9 cellular contexts compared by ENCODE assay signal in genomic region chrX:23785564-23785963, GRCh38. TPM values are rescaled to one million over a fixed set of nuclear protein-coding genes. Genes with fewer than 3 reads are reported as not detected.
DNase-seq lines count a peak whose midpoint lies in the region; ATAC-seq, FAIRE-seq and TF ChIP-seq lines count a peak whose summit lies in the region.
"Had no signal": no experiment of that assay in that cellular context is flagged by ENCODE, and none has a peak within 500 bp of the region (broad histone marks: within the 10 kb centered on the region; RNA-seq: fewer than 3 reads in every experiment).

No MANE protein-coding gene starts in this region.

- H3K4me1 ChIP-seq in HAP-1, result peaks cover 22% of the 10 kb centered on the region

- peak overlapping the region; percentile 88 for H3K4me3 Mint-ChIP-seq in activated CD8-positive, alpha-beta T cell treated with anti-CD3 and anti-CD28 coated beads for 36 hours
- peak overlapping the region; percentile 91 for H3K4me3 Mint-ChIP-seq in progenitor cell of endocrine pancreas (ENCODE audit: low read depth)

- no peaks in the 10 kb centered on the region for H3K9me3 ChIP-seq in HAP-1

- no peaks in the 10 kb centered on the region for H3K27me3 Mint-ChIP-seq in activated CD8-positive, alpha-beta T cell treated with anti-CD3 and anti-CD28 coated beads for 36 hours
- no peaks in the 10 kb centered on the region for H3K27me3 Mint-ChIP-seq in progenitor cell of endocrine pancreas

- no peak for DNase-seq in GM12891 (ENCODE audit: insufficient read length, low spot score)
- no peak for DNase-seq in activated CD8-positive, alpha-beta T cell treated with anti-CD3 and anti-CD28 coated beads for 36 hours
- no peak for DNase-seq in Right ventricle myocardium superior
- no peak for DNase-seq in progenitor cell of endocrine pancreas (ENCODE audit: low spot score, unreplicated experiment)
- no peak for DNase-seq in HAP-1 (ENCODE audit: low spot score in 2 of 2)
- no peak for DNase-seq in DMS79 treated with DMSO at 0.1 percent for 48 hours (lab: John Stamatoyannopoulos, UW)
- no peak for DNase-seq in A172 (ENCODE audit: low spot score)
- DNase-seq in cerebellar cortex (ENCODE audit: low spot score), result no peak

- FAIRE-seq in GM12891 (lab: Jason Lieb, UNC), result no peak

- in situ Hi-C loops in HAP-1 (cut with MboI; ENCODE audit: low sequenced_read_pairs), result loop anchor here (10.0 kb wide), 1 partner anchor 119 kb away; the partner anchor contains the start of genes APOO and CXorf58

- peaks cover 30% of the 10 kb centered on the region for H3K36me3 Mint-ChIP-seq in activated CD8-positive, alpha-beta T cell treated with anti-CD3 and anti-CD28 coated beads for 36 hours (ENCODE audit: low read depth)
- H3K36me3 Mint-ChIP-seq in progenitor cell of endocrine pancreas (ENCODE audit: insufficient read depth), result peaks cover 17% of the 10 kb centered on the region

- H3K36me3 ChIP-seq in HAP-1 (replicated peaks), result peaks cover 12% of the 10 kb centered on the region

- TF ChIP-seq CTCF in activated CD8-positive, alpha-beta T cell treated with anti-CD3 and anti-CD28 coated beads for 36 hours (IDR thresholded peaks at IDR 0.05), result no peak
- no peak for TF ChIP-seq CTCF in progenitor cell of endocrine pancreas (IDR thresholded peaks at IDR 0.05; ENCODE audit: unreplicated experiment)

- CTCF ChIA-PET in activated CD8-positive, alpha-beta T cell treated with anti-CD3 and anti-CD28 coated beads for 36 hours (lab: Charles Lee), result no interaction called here

- 0 out of 2 replicates have a peak, but pooled peaks have one; percentile 2 for TF ChIP-seq POLR2A in GM12891 (IDR thresholded peaks at IDR 0.05; ENCODE audit: low read depth, low read length)

- intact Hi-C loops in activated CD8-positive, alpha-beta T cell treated with anti-CD3 and anti-CD28 coated beads for 36 hours (cut with micrococcal nuclease), result no loop called here
- intact Hi-C loops in Right ventricle myocardium superior (cut with DNase I), result no loop called here

- H3K4me3 ChIP-seq in HAP-1, result no peak overlapping the region

- no peaks in the 10 kb centered on the region for H3K27me3 ChIP-seq in HAP-1 (ENCODE audit: low read depth)

- peaks cover 37% of the 10 kb centered on the region for H3K4me1 Mint-ChIP-seq in activated CD8-positive, alpha-beta T cell treated with anti-CD3 and anti-CD28 coated beads for 36 hours (ENCODE audit: low read depth)
- H3K4me1 Mint-ChIP-seq in progenitor cell of endocrine pancreas (ENCODE audit: low read depth), result peaks cover 36% of the 10 kb centered on the region

- POLR2A ChIA-PET in activated CD8-positive, alpha-beta T cell treated with anti-CD3 and anti-CD28 coated beads for 36 hours (lab: Charles Lee), result no interaction called here

- H3K27ac Mint-ChIP-seq in activated CD8-positive, alpha-beta T cell treated with anti-CD3 and anti-CD28 coated beads for 36 hours, result peak overlapping the region; percentile 20
- H3K27ac Mint-ChIP-seq in progenitor cell of endocrine pancreas, result peak overlapping the region; percentile 3

- no peak for ATAC-seq in activated CD8-positive, alpha-beta T cell treated with anti-CD3 and anti-CD28 coated beads for 36 hours
- ATAC-seq in Right ventricle myocardium superior (ENCODE audit: poor library complexity), result peak; percentile 40
- ATAC-seq: sciatic nerve had no signal

- H3K9me3 Mint-ChIP-seq in activated CD8-positive, alpha-beta T cell treated with anti-CD3 and anti-CD28 coated beads for 36 hours, result no peaks in the 10 kb centered on the region
- no peaks in the 10 kb centered on the region for H3K9me3 Mint-ChIP-seq in progenitor cell of endocrine pancreas (ENCODE audit: low read depth)

TF ChIP-seq in GM12891, 5 proteins besides CTCF, POLR2A, EP300 and RAD21:
- no peak for TF ChIP-seq POLR2AphosphoS5 (IDR thresholded peaks at IDR 0.05; ENCODE audit: low read depth, low read length)
- TF ChIP-seq POU2F2 (IDR thresholded peaks at IDR 0.05; ENCODE audit: low read depth, low read length), result no peak
- no peak for TF ChIP-seq SPI1 (IDR thresholded peaks at IDR 0.05; ENCODE audit: low read depth, low read length)
- TF ChIP-seq PAX5 (IDR thresholded peaks at IDR 0.05; ENCODE audit: insufficient read depth, low read length, severe bottlenecking), result no peak
- TF ChIP-seq TAF1 (IDR thresholded peaks at IDR 0.05; ENCODE audit: low read depth, low read length), result no peak

RNA-seq across cellular contexts. Expression of gene SAT1, which starts 2.6 kb away (rescaled TPM):
- 156 TPM for polyA plus RNA-seq in GM12891 (2012; ENCODE audit: low read depth, missing spikeins)
- total RNA-seq in activated CD8-positive, alpha-beta T cell treated with anti-CD3 and anti-CD28 coated beads for 36 hours, result 100 to 1,000 TPM in 1 of 2 experiments, 10 to 100 TPM in 1; 94.1 to 101 TPM
- total RNA-seq in Right ventricle myocardium superior (111 TPM), progenitor cell of endocrine pancreas (193 and 242 TPM in 2 replicates)
- 61.6 and 86.7 TPM in 2 replicates for total RNA-seq in A172 (2014; rRNA removed; shearing (Covaris generic))

RNA-seq across cellular contexts. Expression of gene ACOT9, which starts 42.5 kb away (rescaled TPM):
- polyA plus RNA-seq in GM12891 (2012; ENCODE audit: low read depth, missing spikeins), result 15.0 TPM
- 10 to 100 TPM; 28.1 to 28.3 TPM for total RNA-seq in activated CD8-positive, alpha-beta T cell treated with anti-CD3 and anti-CD28 coated beads for 36 hours
- total RNA-seq in Right ventricle myocardium superior, result 44.5 TPM
- 33.8 and 36.1 TPM in 2 replicates for total RNA-seq in progenitor cell of endocrine pancreas
- total RNA-seq in A172 (2014; rRNA removed; shearing (Covaris generic)), result 135 and 176 TPM in 2 replicates
